Comparison of ENCODE assay signal across 21 cellular contexts in the genomic region with DNA sequence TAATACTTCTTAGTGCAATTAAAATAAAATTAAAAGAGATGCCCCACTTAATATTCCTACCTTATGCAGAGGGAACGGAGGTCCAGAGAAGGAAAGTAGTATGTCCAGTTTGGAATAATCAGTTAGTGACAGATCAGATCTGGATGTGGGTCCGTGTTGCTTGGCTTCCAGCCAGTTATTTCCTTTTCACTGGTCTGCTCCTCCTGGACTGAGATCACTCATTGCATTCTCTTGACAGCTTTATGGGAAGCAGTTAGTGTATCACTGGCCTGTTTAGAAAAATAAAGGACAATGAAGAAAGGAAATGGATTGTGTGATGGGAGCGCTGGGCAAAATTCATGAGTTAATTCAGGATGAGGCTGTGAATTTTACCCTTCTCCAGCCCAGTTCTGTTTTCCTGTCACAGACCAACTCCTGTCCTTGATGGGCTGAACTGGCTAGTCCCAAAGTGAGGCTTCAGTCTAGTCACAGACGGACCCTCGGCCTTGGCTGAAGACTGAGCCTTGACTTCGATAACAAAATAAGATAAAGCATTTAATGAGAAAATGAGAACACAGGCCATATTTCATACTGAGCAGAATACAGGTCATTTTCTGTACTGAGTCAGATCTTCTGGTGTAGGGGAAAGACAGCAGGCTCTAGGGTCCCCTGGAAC.
A peak's percentile ranks its signal among the peaks of the same experiment; 100 is the strongest.
DNase-seq lines count a peak whose midpoint lies in the region; ATAC-seq and TF ChIP-seq lines count a peak whose summit lies in the region.
"Had no signal": no experiment of that assay in that cellular context is flagged by ENCODE, and none has a peak within 500 bp of the region (broad histone marks: within the 10 kb centered on the region; RNA-seq: fewer than 3 reads in every experiment).

No MANE protein-coding gene starts in this region.

- H3K4me3 Mint-ChIP-seq in endodermal cell (no peak overlapping the region), mesothelial cell of epicardium (no peak overlapping the region)
- H3K4me3 Mint-ChIP-seq: activated CD8-positive, alpha-beta T cell treated with anti-CD3 and anti-CD28 coated beads for 36 hours; CD4-positive, alpha-beta T cell had no signal

- no peaks in the 10 kb centered on the region for H3K9me3 ChIP-seq in endodermal cell (ENCODE audit: control insufficient read depth, low read length)
- H3K9me3 ChIP-seq: left ventricle myocardium inferior, SJCRH30, thyroid gland had no signal

- no peak for TF ChIP-seq CTCF in endodermal cell (conservative IDR thresholded peaks at IDR 0.05)
- no peak for TF ChIP-seq CTCF in mesothelial cell of epicardium (IDR thresholded peaks at IDR 0.05; ENCODE audit: unreplicated experiment)

- no peaks in the 10 kb centered on the region for H3K36me3 ChIP-seq in endodermal cell (ENCODE audit: control insufficient read depth, insufficient read depth, low read length)
- H3K36me3 ChIP-seq: left ventricle myocardium inferior, SJCRH30, thyroid gland had no signal

- ATAC-seq in HG02623 (IDR thresholded peaks at IDR 0.05; ENCODE audit: unreplicated experiment) = no peak
- ATAC-seq: activated CD8-positive, alpha-beta T cell treated with anti-CD3 and anti-CD28 coated beads for 36 hours; stimulated activated naive CD8-positive, alpha-beta T cell treated with anti-CD3 and anti-CD28 coated beads, Interleukin-15, Interleukin-2, amounts not matched to agents 100 U/mL and 50 U/mL, for 24 hours had no signal

- H3K27me3 ChIP-seq in endodermal cell (ENCODE audit: control insufficient read depth, insufficient read depth, low read length, poor library complexity, severe bottlenecking) = no peaks in the 10 kb centered on the region
- H3K27me3 ChIP-seq: SJCRH30, thyroid gland had no signal

- H3K27me3 Mint-ChIP-seq in endodermal cell (ENCODE audit: insufficient read depth) (peaks cover 7% of the 10 kb centered on the region), mesothelial cell of epicardium (ENCODE audit: low read depth) (peaks cover 59% of the 10 kb centered on the region)

- H3K36me3 Mint-ChIP-seq in endodermal cell (ENCODE audit: low read depth) (no peaks in the 10 kb centered on the region), mesothelial cell of epicardium (no peaks in the 10 kb centered on the region)

- no peak overlapping the region for H3K27ac ChIP-seq in endodermal cell (ENCODE audit: low read depth, low read length)
- H3K27ac ChIP-seq: left ventricle myocardium inferior, PC-9, SJCRH30, thyroid gland had no signal

- H3K9ac ChIP-seq in endodermal cell (ENCODE audit: extremely low read depth, low read length, poor library complexity, severe bottlenecking) = no peak overlapping the region

- no peak overlapping the region for H3K4me3 ChIP-seq in endodermal cell (ENCODE audit: low read length)
- H3K4me3 ChIP-seq: left ventricle myocardium inferior, PC-9, SJCRH30, thyroid gland had no signal

- WGBS in endodermal cell (ENCODE audit: insufficient coverage in 1 of 2, insufficient read length in 1 of 2), 2 experiments = 90 to 95% methylated on average over 4 to 6 of the region's 6 CpGs

- H3K27ac Mint-ChIP-seq in endodermal cell (no peak overlapping the region), mesothelial cell of epicardium (peak overlapping the region; percentile 45)
- H3K27ac Mint-ChIP-seq: activated CD8-positive, alpha-beta T cell treated with anti-CD3 and anti-CD28 coated beads for 36 hours; CD4-positive, alpha-beta T cell had no signal

- H3K9me3 Mint-ChIP-seq in endodermal cell (no peaks in the 10 kb centered on the region), mesothelial cell of epicardium (no peaks in the 10 kb centered on the region)
- H3K9me3 Mint-ChIP-seq: activated CD8-positive, alpha-beta T cell treated with anti-CD3 and anti-CD28 coated beads for 36 hours; CD4-positive, alpha-beta T cell had no signal

- DNase-seq in DMS153 (lab: John Stamatoyannopoulos, UW) (peak; percentile 94), NCI-H748 treated with DMSO at 0.1 percent for 48 hours (lab: John Stamatoyannopoulos, UW) (peak; percentile 33), endodermal cell (peak; percentile 10), mesothelial cell of epicardium (ENCODE audit: low spot score in 2 of 2, unreplicated experiment in 2 of 2) (no peak), Kasumi-1 (lab: John Stamatoyannopoulos, UW) (no peak)
- DNase-seq in activated effector memory CD4-positive, alpha-beta T cell treated with anti-CD3 and anti-CD28 coated beads, Interleukin-2, amount 50 U/mL, for 16 hours = no peak
- DNase-seq: activated CD4-positive, CD25-positive, alpha-beta regulatory T cell; activated CD8-positive, alpha-beta T cell treated with anti-CD3 and anti-CD28 coated beads for 36 hours; activated naive CD4-positive, alpha-beta T cell treated with Interleukin-2 at 50 U/mL for 16 hours; activated T-cell treated with anti-CD3 and anti-CD28 coated beads, Interleukin-2, amount 50 U/mL, for 1 hour; CD4-positive, alpha-beta T cell; DND-41; effector CD4-positive, alpha-beta T cell; left ventricle myocardium inferior; PC-9; SJCRH30; stimulated activated CD4-positive, alpha-beta T cell treated with anti-CD3 and anti-CD28 coated beads, Interleukin-4, amount 100 ng/mL, for 1 hour; stimulated activated naive CD8-positive, alpha-beta T cell treated with anti-CD3 and anti-CD28 coated beads, Interleukin-15, Interleukin-2, amounts not matched to agents 100 U/mL and 50 U/mL, for 24 hours; T-helper 2 cell; thyroid gland had no signal

- H3K4me1 Mint-ChIP-seq in endodermal cell (peaks cover 47% of the 10 kb centered on the region), mesothelial cell of epicardium (peaks cover 63% of the 10 kb centered on the region)

- H3K4me1 ChIP-seq in endodermal cell (ENCODE audit: control insufficient read depth, insufficient read depth, low read length) = peaks cover 36% of the 10 kb centered on the region
- H3K4me1 ChIP-seq: left ventricle myocardium inferior, SJCRH30 had no signal

Comparison
In these comparisons a context has a peak if more than half of its experiments do, and no peak if none do; other contexts are left out.
1. DNase-seq: peak in DMS153 (single experiment), NCI-H748 treated with DMSO at 0.1 percent for 48 hours (single experiment) and endodermal cell (single experiment); none in mesothelial cell of epicardium (0 of 2), Kasumi-1 (0 of 2) and activated effector memory CD4-positive, alpha-beta T cell treated with anti-CD3 and anti-CD28 coated beads, Interleukin-2, amount 50 U/mL, for 16 hours (single experiment).